In genomic region chr10:98135222-98135899, GRCh38 we compare ENCODE assay signal across 8 cellular contexts. TPM values are rescaled to one million over a fixed set of nuclear protein-coding genes. Genes with fewer than 3 reads are reported as not detected.
DNase-seq lines count a peak whose midpoint lies in the region; FAIRE-seq and TF ChIP-seq lines count a peak whose summit lies in the region.

No MANE protein-coding gene starts in this region.

- dilution Hi-C loops in keratinocyte (cut with MboI; ENCODE audit: extremely low pct_ligation_motif_present, low sequenced_read_pairs) = no loop called here

- peak overlapping the region; percentile 94 for H3K4me2 ChIP-seq in DOHH2 (ENCODE audit: low read length)
- H3K4me2 ChIP-seq in keratinocyte (ENCODE audit: control insufficient read depth, extremely low read depth, insufficient read depth, low read depth, low read length) = peak overlapping the region; percentile 72

- peak overlapping the region; percentile 88 for H3K27ac Mint-ChIP-seq in activated naive CD8-positive, alpha-beta T cell treated with anti-CD3 and anti-CD28 coated beads for 36 hours

- H3K4me3 Mint-ChIP-seq in activated naive CD8-positive, alpha-beta T cell treated with anti-CD3 and anti-CD28 coated beads for 36 hours = peak overlapping the region; percentile 88

- H3K9me2 ChIP-seq in DOHH2 (replicated peaks; ENCODE audit: control insufficient read depth, low read length) = no peaks in the 10 kb centered on the region

- H3K79me2 ChIP-seq in DOHH2 (ENCODE audit: control insufficient read depth, low read length) (peaks cover 60% of the 10 kb centered on the region), keratinocyte (ENCODE audit: control insufficient read depth, insufficient read depth, low read length) (peaks cover 57% of the 10 kb centered on the region)

- H3K9me3 Mint-ChIP-seq in activated naive CD8-positive, alpha-beta T cell treated with anti-CD3 and anti-CD28 coated beads for 36 hours = peaks cover 7% of the 10 kb centered on the region

- peaks cover 15% of the 10 kb centered on the region for H3K36me3 Mint-ChIP-seq in activated naive CD8-positive, alpha-beta T cell treated with anti-CD3 and anti-CD28 coated beads for 36 hours

- H3K27me3 Mint-ChIP-seq in activated naive CD8-positive, alpha-beta T cell treated with anti-CD3 and anti-CD28 coated beads for 36 hours = no peaks in the 10 kb centered on the region

- H3K27me3 ChIP-seq in DOHH2 (ENCODE audit: control insufficient read depth, low read length) = no peaks in the 10 kb centered on the region
- no peaks in the 10 kb centered on the region for H3K27me3 ChIP-seq in keratinocyte (ENCODE audit: control insufficient read depth, extremely low read depth, insufficient read depth, low read length)

- H4K20me1 ChIP-seq in DOHH2 (ENCODE audit: control insufficient read depth, insufficient read depth, low read depth, low read length) = peaks cover 9% of the 10 kb centered on the region
- H4K20me1 ChIP-seq in keratinocyte (ENCODE audit: control insufficient read depth, extremely low read depth, insufficient read depth, low read length) = no peaks in the 10 kb centered on the region

- no peaks in the 10 kb centered on the region for H3K9me1 ChIP-seq in keratinocyte (ENCODE audit: control insufficient read depth, extremely low read depth, insufficient read depth, low read length)

- H3K4me3 ChIP-seq in DOHH2 (ENCODE audit: low read length) = peak overlapping the region; percentile 94
- peak overlapping the region; percentile 91 to 94 (median 93) for H3K4me3 ChIP-seq in keratinocyte (ENCODE audit: control insufficient read depth in 2 of 3, extremely low read depth in 1 of 3, insufficient read depth in 2 of 3, low read depth in 1 of 3, low read length in 3 of 3)

- DNase-seq in HCEC 1CT (peak; percentile 39), keratinocyte (ENCODE audit: low read depth, low spot score) (no peak), substantia nigra (lab: John Stamatoyannopoulos, UW) (peak in 1 of 49 donors; percentile 30), Kasumi-1 (lab: John Stamatoyannopoulos, UW) (no peak), T1000 (lab: John Stamatoyannopoulos, UW) (no peak)
- no peak for DNase-seq in activated naive CD8-positive, alpha-beta T cell treated with anti-CD3 and anti-CD28 coated beads for 36 hours
- DNase-seq in effector CD4-positive, alpha-beta T cell = no peak

- FAIRE-seq in keratinocyte (lab: Jason Lieb, UNC) = peak; percentile 20

- H3K4me1 Mint-ChIP-seq in activated naive CD8-positive, alpha-beta T cell treated with anti-CD3 and anti-CD28 coated beads for 36 hours = peaks cover 48% of the 10 kb centered on the region

- H3K27ac ChIP-seq in DOHH2 (ENCODE audit: low read depth, low read length) (peak overlapping the region; percentile 76), keratinocyte (ENCODE audit: control insufficient read depth, insufficient read depth, low read length) (peak overlapping the region; percentile 93), substantia nigra (ENCODE audit: low read depth, low read length, poor library complexity, severe bottlenecking) (peak overlapping the region; percentile 90)

- H3K4me1 ChIP-seq in DOHH2 (ENCODE audit: control insufficient read depth, low read length) (peaks cover 66% of the 10 kb centered on the region), keratinocyte (ENCODE audit: control insufficient read depth, extremely low read depth, insufficient read depth, low read length) (peaks cover 5% of the 10 kb centered on the region)

- H2AFZ ChIP-seq in keratinocyte (ENCODE audit: control insufficient read depth, low read length) = peak overlapping the region; percentile 97

- peaks cover 4% of the 10 kb centered on the region; the same call in 1 of the 2 replicates for H3F3A ChIP-seq in DOHH2 (ENCODE audit: control insufficient read depth, insufficient read depth)

- TF ChIP-seq CTCF in DOHH2 (IDR thresholded peaks at IDR 0.05; ENCODE audit: low read depth, low read length, poor library complexity, severe bottlenecking) = no peak
- TF ChIP-seq CTCF in keratinocyte (optimal IDR thresholded peaks at IDR 0.05 in 1 of 3, IDR thresholded peaks at IDR 0.05 in 1 of 3, conservative IDR thresholded peaks at IDR 0.05 in 1 of 3; ENCODE audit: extremely low read depth in 1 of 3, insufficient read depth in 2 of 3, low read length in 3 of 3) = no peak

- H3K9ac ChIP-seq in keratinocyte (ENCODE audit: control insufficient read depth, extremely low read depth, insufficient read depth, low read length) = peak overlapping the region; percentile 96

- H3K36me3 ChIP-seq in DOHH2 (ENCODE audit: control insufficient read depth, low read length) (peaks cover 57% of the 10 kb centered on the region), keratinocyte (ENCODE audit: control insufficient read depth in 2 of 2, extremely low read depth in 1 of 2, insufficient read depth in 2 of 2, low read length in 2 of 2) (no peaks in the 10 kb centered on the region)

- peaks cover 13% of the 10 kb centered on the region for H3K9me3 ChIP-seq in DOHH2 (ENCODE audit: control insufficient read depth, insufficient read depth, low read length)
- no peaks in the 10 kb centered on the region for H3K9me3 ChIP-seq in keratinocyte (ENCODE audit: control insufficient read depth, low read depth, low read length)

RNA-seq across cellular contexts. Expression of gene R3HCC1L, which starts 0.9 kb away (rescaled TPM):
- total RNA-seq in activated naive CD8-positive, alpha-beta T cell treated with anti-CD3 and anti-CD28 coated beads for 36 hours = 10 to 100 TPM; 17.7 to 20.3 TPM
- polyA plus RNA-seq in keratinocyte = 8.8 to 11.7 TPM (median 10.4 TPM) in 3 replicates
- 14.2 TPM for polyA plus RNA-seq in keratinocyte (2011; ENCODE audit: low read depth)
- 5.7 and 9.7 TPM in 2 replicates for polyA plus RNA-seq in keratinocyte (2011; cell fraction: cytosol; rRNA removed)
- 17.3 and 19.9 TPM in 2 replicates for polyA plus RNA-seq in keratinocyte (2011; cell fraction: nucleus; rRNA removed)
- 8.5 and 11.0 TPM in 2 replicates for polyA plus RNA-seq in keratinocyte (2012; ENCODE audit: low replicate concordance)
- 3.5 to 28.9 TPM (median 7.4 TPM) in 3 replicates for polyA minus RNA-seq in keratinocyte
- 3.8 TPM for polyA minus RNA-seq in keratinocyte (2011; cell fraction: cytosol; rRNA and poly(A)+ RNA removed)
- polyA minus RNA-seq in keratinocyte (2011; cell fraction: nucleus; rRNA and poly(A)+ RNA removed) = 14.4 and 30.8 TPM in 2 replicates
